In genomic region chr17:77526259-77526711, GRCh38 we compare ENCODE assay signal across 1 cellular context.
TF ChIP-seq lines count a peak whose summit lies in the region.

No MANE protein-coding gene starts in this region.

TF ChIP-seq in WTC11, 78 proteins besides CTCF, POLR2A, EP300 and RAD21 (continued from another document):
- TF ChIP-seq ATF6 (CRISPR knock-in tag; IDR thresholded peaks at IDR 0.05) (no peak), RORB (CRISPR knock-in tag; IDR thresholded peaks at IDR 0.05) (no peak), CREM (CRISPR knock-in tag; IDR thresholded peaks at IDR 0.05) (no peak), FOXJ3 (CRISPR knock-in tag; IDR thresholded peaks at IDR 0.05; ENCODE audit: borderline replicate concordance) (no peak), NFE2L1 (CRISPR knock-in tag; IDR thresholded peaks at IDR 0.05) (no peak), FOXK1 (CRISPR knock-in tag; IDR thresholded peaks at IDR 0.05) (no peak), ETV6 (CRISPR knock-in tag; IDR thresholded peaks at IDR 0.05) (no peak), NR1H2 (CRISPR knock-in tag; IDR thresholded peaks at IDR 0.05) (no peak), E2F4 (CRISPR knock-in tag; IDR thresholded peaks at IDR 0.05; ENCODE audit: borderline replicate concordance, low read depth) (no peak), HMGXB4 (CRISPR knock-in tag; IDR thresholded peaks at IDR 0.05) (no peak)
